Comparison of ENCODE assay signal across 1 cellular context in genomic region chr14:92754956-92755355, GRCh38.
A peak's percentile ranks its signal among the peaks of the same experiment; 100 is the strongest.
TF ChIP-seq lines count a peak whose summit lies in the region.

No MANE protein-coding gene starts in this region.

TF ChIP-seq in HepG2, 621 proteins besides CTCF, POLR2A, EP300 and RAD21 (continued from another document):
- TF ChIP-seq GATAD2A (CRISPR knock-in tag; IDR thresholded peaks at IDR 0.05) (peak; percentile 20; the same call in 1 of the 2 replicates), ZNF44 (CRISPR knock-in tag; IDR thresholded peaks at IDR 0.05) (no peak), KDM6A (CRISPR knock-in tag; IDR thresholded peaks at IDR 0.05; ENCODE audit: low read depth) (no peak), RXRB (CRISPR knock-in tag; IDR thresholded peaks at IDR 0.05; ENCODE audit: borderline replicate concordance) (0 out of 2 replicates have a peak, but pooled peaks have one; percentile 42)
